17 cellular contexts compared by ENCODE assay signal in the genomic region with DNA sequence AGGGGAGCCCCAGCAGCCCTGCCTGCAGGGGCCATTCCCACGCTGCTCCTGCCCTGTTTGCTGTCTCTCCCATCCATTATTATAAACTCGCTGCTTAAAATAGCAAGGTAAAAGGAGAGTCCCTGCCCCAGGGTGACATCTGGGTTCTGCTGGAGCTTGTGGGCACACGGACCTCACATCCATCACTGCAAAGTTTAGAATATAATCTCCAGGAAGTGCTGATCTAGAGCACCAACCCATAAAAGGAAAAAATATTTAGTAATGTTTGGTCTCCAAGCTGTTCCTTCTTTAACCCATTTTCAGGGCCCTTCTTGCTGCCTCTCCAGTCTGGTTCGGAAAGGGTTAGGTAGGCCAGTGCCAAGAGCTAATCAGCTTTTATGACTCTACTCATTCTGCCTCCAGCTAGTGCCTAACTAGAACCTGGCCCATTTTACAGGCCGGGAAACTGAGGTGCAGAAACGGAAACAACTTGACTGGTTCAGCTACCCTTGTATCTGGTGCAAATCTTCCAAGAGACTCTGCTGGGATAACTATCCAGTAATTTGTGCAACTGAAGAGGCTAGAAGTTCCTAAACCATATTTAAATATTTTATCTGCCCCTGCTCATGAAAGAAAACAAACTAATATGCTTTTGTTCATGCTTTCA. TPM values are rescaled to one million over a fixed set of nuclear protein-coding genes. Genes with fewer than 3 reads are reported as not detected.
DNase-seq lines count a peak whose midpoint lies in the region; ATAC-seq, FAIRE-seq and TF ChIP-seq lines count a peak whose summit lies in the region.
"Had no signal": no experiment of that assay in that cellular context is flagged by ENCODE, and none has a peak within 500 bp of the region (broad histone marks: within the 10 kb centered on the region; RNA-seq: fewer than 3 reads in every experiment).

No MANE protein-coding gene starts in this region.

- peaks cover 59% of the 10 kb centered on the region for H3K4me1 ChIP-seq in A549
- H3K4me1 ChIP-seq in esophagus squamous epithelium, result peaks cover 50 to 100% (median 93%) of the 10 kb centered on the region in 3 donors
- peaks cover 53% of the 10 kb centered on the region for H3K4me1 ChIP-seq in rectal smooth muscle tissue (ENCODE audit: control insufficient read depth, insufficient read depth, low read length)
- peaks cover 8 to 49% of the 10 kb centered on the region in 2 donors for H3K4me1 ChIP-seq in thyroid gland

- no peak overlapping the region for H3K4me3 ChIP-seq in A549
- H3K4me3 ChIP-seq in esophagus squamous epithelium, result no peak overlapping the region
- H3K4me3 ChIP-seq in rectal smooth muscle tissue (ENCODE audit: low read length), result no peak overlapping the region
- no peak overlapping the region for H3K4me3 ChIP-seq in thyroid gland (replicated peaks in 1 of 3)

- H3K9ac ChIP-seq in rectal smooth muscle tissue (ENCODE audit: low read length), result no peak overlapping the region

- DNase-seq in A549 (ENCODE audit: low read depth in 1 of 2, low spot score in 1 of 2), result no peak
- DNase-seq in M059J (ENCODE audit: low read depth), result peak; percentile 77
- no peak for DNase-seq in esophagus squamous epithelium (lab: John Stamatoyannopoulos, UW)
- no peak for DNase-seq in thyroid gland
- no peak for DNase-seq in 8988T
- DNase-seq: effector memory CD8-positive, alpha-beta T cell; foreskin keratinocyte; GOT3; KG1; NCI-H1436 had no signal

- FAIRE-seq in A549 (lab: Jason Lieb, UNC), result no peak
- FAIRE-seq: D721Med, urothelium cell line had no signal

- TF ChIP-seq POLR2A in A549 (IDR thresholded peaks at IDR 0.05; ENCODE audit: low read length), result no peak
- no peak for TF ChIP-seq POLR2A in esophagus squamous epithelium (IDR thresholded peaks at IDR 0.05)
- no peak for TF ChIP-seq POLR2A in thyroid gland (IDR thresholded peaks at IDR 0.05)

- TF ChIP-seq EP300 in A549 (IDR thresholded peaks at IDR 0.05), result no peak

- H3K27ac ChIP-seq in A549 (peak overlapping the region; percentile 55 to 65; a peak in 5 of 6 replicates), esophagus squamous epithelium (peak overlapping the region; percentile 84 to 90 (median 88)), rectal smooth muscle tissue (ENCODE audit: low read depth, low read length) (peak overlapping the region; percentile 53), thyroid gland (peak overlapping the region in 1 of 3 donors; percentile 79)
- H3K27ac ChIP-seq: foreskin keratinocyte had no signal

- 77% methylated on average over 6 of the region's 6 CpGs for WGBS in A549 (ENCODE audit: missing lambda C conversion rate)
- WGBS in esophagus squamous epithelium, 2 donors, result 23 to 35% methylated on average over 6 of the region's 6 CpGs
- WGBS in thyroid gland, 2 donors, result 77 to 81% methylated on average over 6 of the region's 6 CpGs

- intact Hi-C loops in esophagus squamous epithelium (cut with DNase I) (loop anchor here (10.0 kb wide), 1 partner anchor 251 kb away; no protein-coding TSS in a partner anchor), thyroid gland (cut with DNase I) (loop anchor here (10.0 kb wide), 1 partner anchor 251 kb away; no protein-coding TSS in a partner anchor)

- TF ChIP-seq CTCF in A549 (IDR thresholded peaks at IDR 0.05) (no peak), esophagus squamous epithelium (IDR thresholded peaks at IDR 0.05) (no peak), thyroid gland (IDR thresholded peaks at IDR 0.05) (no peak)

- CTCF ChIA-PET in A549 (lab: Yijun Ruan, JAX), result interaction anchor here (0.7 to 4.1 kb wide), 9 partner anchors 10 to 250 kb away, joined by 3 to 18 read pairs (median 5); partner anchors contain the start of gene RNF141

- no peak overlapping the region for H3K4me2 ChIP-seq in A549

- no peaks in the 10 kb centered on the region for H3K36me3 ChIP-seq in esophagus squamous epithelium
- no peaks in the 10 kb centered on the region for H3K36me3 ChIP-seq in rectal smooth muscle tissue (ENCODE audit: control insufficient read depth, insufficient read depth, low read length)
- H3K36me3 ChIP-seq in thyroid gland, result no peaks in the 10 kb centered on the region

- ATAC-seq in A549, result no peak
- no peak for ATAC-seq in GM21360 (IDR thresholded peaks at IDR 0.05; ENCODE audit: unreplicated experiment)
- ATAC-seq in HG03469 (IDR thresholded peaks at IDR 0.05; ENCODE audit: unreplicated experiment), result no peak
- ATAC-seq: effector memory CD8-positive, alpha-beta T cell; foreskin keratinocyte; SK-N-SH treated with all-trans-retinoic acid at 6 μM for 48 hours had no signal

- no peak for TF ChIP-seq RAD21 in A549 (conservative IDR thresholded peaks at IDR 0.05 in 1 of 2, IDR thresholded peaks at IDR 0.05 in 1 of 2)

- POLR2A ChIA-PET in A549 (lab: Yijun Ruan, JAX), result no interaction called here

- no peaks in the 10 kb centered on the region for H3K27me3 ChIP-seq in esophagus squamous epithelium
- no peaks in the 10 kb centered on the region for H3K27me3 ChIP-seq in rectal smooth muscle tissue (ENCODE audit: control insufficient read depth, insufficient read depth, low read length)
- H3K27me3 ChIP-seq in thyroid gland, result no peaks in the 10 kb centered on the region
- H3K27me3 ChIP-seq: foreskin keratinocyte had no signal

- H3K9me3 ChIP-seq in A549 (no peaks in the 10 kb centered on the region), esophagus squamous epithelium (no peaks in the 10 kb centered on the region), thyroid gland (no peaks in the 10 kb centered on the region)

TF ChIP-seq in A549, 52 proteins besides CTCF, POLR2A, EP300 and RAD21:
- no peak for TF ChIP-seq RARB (CRISPR knock-in tag; IDR thresholded peaks at IDR 0.05)
- no peak for TF ChIP-seq KDM5A (IDR thresholded peaks at IDR 0.05)
- no peak for TF ChIP-seq REST (IDR thresholded peaks at IDR 0.05)
- TF ChIP-seq, protein P1, sequence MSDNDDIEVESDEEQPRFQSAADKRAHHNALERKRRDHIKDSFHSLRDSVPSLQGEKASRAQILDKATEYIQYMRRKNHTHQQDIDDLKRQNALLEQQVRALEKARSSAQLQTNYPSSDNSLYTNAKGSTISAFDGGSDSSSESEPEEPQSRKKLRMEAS (IDR thresholded peaks at IDR 0.05), result no peak
- no peak for TF ChIP-seq E2F6 (IDR thresholded peaks at IDR 0.05; ENCODE audit: borderline replicate concordance, low read depth)
- TF ChIP-seq EHF (CRISPR knock-in tag; IDR thresholded peaks at IDR 0.05), result no peak
- TF ChIP-seq ATOH8 (CRISPR knock-in tag; IDR thresholded peaks at IDR 0.05; ENCODE audit: low read depth), result no peak
- no peak for TF ChIP-seq ZC3H11A (IDR thresholded peaks at IDR 0.05)
- no peak for TF ChIP-seq CBX2 (IDR thresholded peaks at IDR 0.05; ENCODE audit: borderline replicate concordance, low read depth)
- no peak for TF ChIP-seq NFE2L2 (conservative IDR thresholded peaks at IDR 0.05; ENCODE audit: low read length)
- TF ChIP-seq MYC (IDR thresholded peaks at IDR 0.05; ENCODE audit: borderline replicate concordance, low read length), result no peak
- TF ChIP-seq ZNF302 (CRISPR knock-in tag; IDR thresholded peaks at IDR 0.05), result no peak

RNA-seq across cellular contexts. Expression of gene IRAG1, which starts 37.5 kb away (rescaled TPM):
- polyA plus RNA-seq in A549 (2011; rRNA removed) (0.05 TPM in 1 of 2 replicates, not detected in the other), A549 (2017; fragmentation: RNase III; extraction: RNeasy Plus Mini Kit Qiagen cat#74134 plus additional on column Dnase treatment) (0.03 to 0.12 TPM in 2 of 3 replicates, not detected in the other)
- not detected in 2 replicates for polyA plus RNA-seq in A549 (2012; cell fraction: cytosol; rRNA removed)
- polyA plus RNA-seq in A549 (2012; cell fraction: nucleus; rRNA removed), result 0.01 TPM in 1 of 2 replicates, not detected in the other
- 0.15 TPM in 1 of 2 replicates, not detected in the other for polyA minus RNA-seq in A549 (2011; rRNA and poly(A)+ RNA removed)
- total RNA-seq in M059J (2014; rRNA removed; shearing (Covaris generic)), result 18.4 and 27.5 TPM in 2 replicates
- total RNA-seq in esophagus squamous epithelium (10 to 100 TPM in 2 of 4 donors, 1 to 10 TPM in 2; 3.5 to 48.4 (median 9.9) TPM), thyroid gland (10 to 100 TPM in 1 of 4 donors, 1 to 10 TPM in 3; 3.2 to 14.4 (median 5.8) TPM)
- total RNA-seq: activated T-helper 2 cell treated with anti-CD3 and anti-CD28 coated beads, Interferon-gamma antibody, Interleukin-2, Interleukin-4, amounts not matched to agents 10 μg/mL and 5 μg/mL and 100 μg/mL, durations not matched to agents 14 hours and 24 hours and 36 hours had no signal
